In the genomic region with DNA sequence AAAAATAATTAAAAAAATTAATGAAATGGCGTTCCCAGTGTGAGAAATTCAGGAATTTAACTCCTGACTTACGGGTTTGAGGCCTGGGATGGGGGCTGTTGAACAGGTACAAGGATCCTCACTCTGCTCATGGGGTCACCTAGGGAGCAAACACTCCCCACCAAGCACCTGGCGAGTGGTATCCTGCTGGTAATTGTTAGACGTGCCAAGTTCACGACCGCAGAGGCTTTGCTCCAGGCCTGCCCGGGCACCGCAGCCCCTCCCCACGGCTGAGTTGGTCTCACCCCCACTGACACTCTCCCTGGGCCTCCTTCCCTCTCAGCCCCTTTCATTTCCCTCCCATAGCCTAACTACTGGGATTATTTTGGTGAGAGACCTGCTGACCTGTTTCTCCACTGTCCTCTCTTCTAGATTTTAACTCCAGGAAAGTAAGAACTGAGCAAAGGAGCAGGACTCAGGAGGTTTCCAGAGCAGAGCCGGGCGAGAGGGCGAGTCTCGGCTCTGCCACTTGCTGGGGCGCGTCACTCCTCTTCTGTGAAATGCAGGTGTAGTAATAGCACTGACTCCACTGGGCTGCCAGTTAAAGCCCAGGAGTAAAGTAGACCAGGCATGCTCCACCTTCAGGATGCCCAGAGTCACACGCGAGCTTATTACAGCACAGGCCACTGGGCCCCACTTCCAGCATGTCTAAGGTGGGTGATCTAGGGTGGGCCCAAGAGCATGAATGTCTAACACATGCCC, we compare ENCODE assay signal across 1 cellular context.
TF ChIP-seq lines count a peak whose summit lies in the region.

No MANE protein-coding gene starts in this region.

TF ChIP-seq in GM23338, 12 proteins besides CTCF, POLR2A, EP300 and RAD21:
- TF ChIP-seq EZH2 (IDR thresholded peaks at IDR 0.05; ENCODE audit: low read depth, unreplicated experiment) (no peak), ZNF331 (CRISPR knock-in tag; IDR thresholded peaks at IDR 0.05; ENCODE audit: low read depth) (no peak), NANOG (IDR thresholded peaks at IDR 0.05; ENCODE audit: borderline replicate concordance) (no peak), POLR2AphosphoS5 (IDR thresholded peaks at IDR 0.05; ENCODE audit: low read depth) (no peak), JUNB (IDR thresholded peaks at IDR 0.05; ENCODE audit: unreplicated experiment) (no peak), CREB1 (CRISPR knock-in tag; IDR thresholded peaks at IDR 0.05; ENCODE audit: low read depth) (no peak), EZH2phosphoT487 (IDR thresholded peaks at IDR 0.05; ENCODE audit: unreplicated experiment) (no peak), ZNF114 (CRISPR knock-in tag; IDR thresholded peaks at IDR 0.05) (no peak), STAT1 (IDR thresholded peaks at IDR 0.05; ENCODE audit: unreplicated experiment) (no peak)
- TF ChIP-seq, protein P1, sequence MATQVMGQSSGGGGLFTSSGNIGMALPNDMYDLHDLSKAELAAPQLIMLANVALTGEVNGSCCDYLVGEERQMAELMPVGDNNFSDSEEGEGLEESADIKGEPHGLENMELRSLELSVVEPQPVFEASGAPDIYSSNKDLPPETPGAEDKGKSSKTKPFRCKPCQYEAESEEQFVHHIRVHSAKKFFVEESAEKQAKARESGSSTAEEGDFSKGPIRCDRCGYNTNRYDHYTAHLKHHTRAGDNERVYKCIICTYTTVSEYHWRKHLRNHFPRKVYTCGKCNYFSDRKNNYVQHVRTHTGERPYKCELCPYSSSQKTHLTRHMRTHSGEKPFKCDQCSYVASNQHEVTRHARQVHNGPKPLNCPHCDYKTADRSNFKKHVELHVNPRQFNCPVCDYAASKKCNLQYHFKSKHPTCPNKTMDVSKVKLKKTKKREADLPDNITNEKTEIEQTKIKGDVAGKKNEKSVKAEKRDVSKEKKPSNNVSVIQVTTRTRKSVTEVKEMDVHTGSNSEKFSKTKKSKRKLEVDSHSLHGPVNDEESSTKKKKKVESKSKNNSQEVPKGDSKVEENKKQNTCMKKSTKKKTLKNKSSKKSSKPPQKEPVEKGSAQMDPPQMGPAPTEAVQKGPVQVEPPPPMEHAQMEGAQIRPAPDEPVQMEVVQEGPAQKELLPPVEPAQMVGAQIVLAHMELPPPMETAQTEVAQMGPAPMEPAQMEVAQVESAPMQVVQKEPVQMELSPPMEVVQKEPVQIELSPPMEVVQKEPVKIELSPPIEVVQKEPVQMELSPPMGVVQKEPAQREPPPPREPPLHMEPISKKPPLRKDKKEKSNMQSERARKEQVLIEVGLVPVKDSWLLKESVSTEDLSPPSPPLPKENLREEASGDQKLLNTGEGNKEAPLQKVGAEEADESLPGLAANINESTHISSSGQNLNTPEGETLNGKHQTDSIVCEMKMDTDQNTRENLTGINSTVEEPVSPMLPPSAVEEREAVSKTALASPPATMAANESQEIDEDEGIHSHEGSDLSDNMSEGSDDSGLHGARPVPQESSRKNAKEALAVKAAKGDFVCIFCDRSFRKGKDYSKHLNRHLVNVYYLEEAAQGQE (IDR thresholded peaks at IDR 0.05; ENCODE audit: unreplicated experiment), result no peak
- TF ChIP-seq, protein P2, sequence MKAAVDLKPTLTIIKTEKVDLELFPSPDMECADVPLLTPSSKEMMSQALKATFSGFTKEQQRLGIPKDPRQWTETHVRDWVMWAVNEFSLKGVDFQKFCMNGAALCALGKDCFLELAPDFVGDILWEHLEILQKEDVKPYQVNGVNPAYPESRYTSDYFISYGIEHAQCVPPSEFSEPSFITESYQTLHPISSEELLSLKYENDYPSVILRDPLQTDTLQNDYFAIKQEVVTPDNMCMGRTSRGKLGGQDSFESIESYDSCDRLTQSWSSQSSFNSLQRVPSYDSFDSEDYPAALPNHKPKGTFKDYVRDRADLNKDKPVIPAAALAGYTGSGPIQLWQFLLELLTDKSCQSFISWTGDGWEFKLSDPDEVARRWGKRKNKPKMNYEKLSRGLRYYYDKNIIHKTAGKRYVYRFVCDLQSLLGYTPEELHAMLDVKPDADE (IDR thresholded peaks at IDR 0.05), result no peak
- TF ChIP-seq, protein P3, sequence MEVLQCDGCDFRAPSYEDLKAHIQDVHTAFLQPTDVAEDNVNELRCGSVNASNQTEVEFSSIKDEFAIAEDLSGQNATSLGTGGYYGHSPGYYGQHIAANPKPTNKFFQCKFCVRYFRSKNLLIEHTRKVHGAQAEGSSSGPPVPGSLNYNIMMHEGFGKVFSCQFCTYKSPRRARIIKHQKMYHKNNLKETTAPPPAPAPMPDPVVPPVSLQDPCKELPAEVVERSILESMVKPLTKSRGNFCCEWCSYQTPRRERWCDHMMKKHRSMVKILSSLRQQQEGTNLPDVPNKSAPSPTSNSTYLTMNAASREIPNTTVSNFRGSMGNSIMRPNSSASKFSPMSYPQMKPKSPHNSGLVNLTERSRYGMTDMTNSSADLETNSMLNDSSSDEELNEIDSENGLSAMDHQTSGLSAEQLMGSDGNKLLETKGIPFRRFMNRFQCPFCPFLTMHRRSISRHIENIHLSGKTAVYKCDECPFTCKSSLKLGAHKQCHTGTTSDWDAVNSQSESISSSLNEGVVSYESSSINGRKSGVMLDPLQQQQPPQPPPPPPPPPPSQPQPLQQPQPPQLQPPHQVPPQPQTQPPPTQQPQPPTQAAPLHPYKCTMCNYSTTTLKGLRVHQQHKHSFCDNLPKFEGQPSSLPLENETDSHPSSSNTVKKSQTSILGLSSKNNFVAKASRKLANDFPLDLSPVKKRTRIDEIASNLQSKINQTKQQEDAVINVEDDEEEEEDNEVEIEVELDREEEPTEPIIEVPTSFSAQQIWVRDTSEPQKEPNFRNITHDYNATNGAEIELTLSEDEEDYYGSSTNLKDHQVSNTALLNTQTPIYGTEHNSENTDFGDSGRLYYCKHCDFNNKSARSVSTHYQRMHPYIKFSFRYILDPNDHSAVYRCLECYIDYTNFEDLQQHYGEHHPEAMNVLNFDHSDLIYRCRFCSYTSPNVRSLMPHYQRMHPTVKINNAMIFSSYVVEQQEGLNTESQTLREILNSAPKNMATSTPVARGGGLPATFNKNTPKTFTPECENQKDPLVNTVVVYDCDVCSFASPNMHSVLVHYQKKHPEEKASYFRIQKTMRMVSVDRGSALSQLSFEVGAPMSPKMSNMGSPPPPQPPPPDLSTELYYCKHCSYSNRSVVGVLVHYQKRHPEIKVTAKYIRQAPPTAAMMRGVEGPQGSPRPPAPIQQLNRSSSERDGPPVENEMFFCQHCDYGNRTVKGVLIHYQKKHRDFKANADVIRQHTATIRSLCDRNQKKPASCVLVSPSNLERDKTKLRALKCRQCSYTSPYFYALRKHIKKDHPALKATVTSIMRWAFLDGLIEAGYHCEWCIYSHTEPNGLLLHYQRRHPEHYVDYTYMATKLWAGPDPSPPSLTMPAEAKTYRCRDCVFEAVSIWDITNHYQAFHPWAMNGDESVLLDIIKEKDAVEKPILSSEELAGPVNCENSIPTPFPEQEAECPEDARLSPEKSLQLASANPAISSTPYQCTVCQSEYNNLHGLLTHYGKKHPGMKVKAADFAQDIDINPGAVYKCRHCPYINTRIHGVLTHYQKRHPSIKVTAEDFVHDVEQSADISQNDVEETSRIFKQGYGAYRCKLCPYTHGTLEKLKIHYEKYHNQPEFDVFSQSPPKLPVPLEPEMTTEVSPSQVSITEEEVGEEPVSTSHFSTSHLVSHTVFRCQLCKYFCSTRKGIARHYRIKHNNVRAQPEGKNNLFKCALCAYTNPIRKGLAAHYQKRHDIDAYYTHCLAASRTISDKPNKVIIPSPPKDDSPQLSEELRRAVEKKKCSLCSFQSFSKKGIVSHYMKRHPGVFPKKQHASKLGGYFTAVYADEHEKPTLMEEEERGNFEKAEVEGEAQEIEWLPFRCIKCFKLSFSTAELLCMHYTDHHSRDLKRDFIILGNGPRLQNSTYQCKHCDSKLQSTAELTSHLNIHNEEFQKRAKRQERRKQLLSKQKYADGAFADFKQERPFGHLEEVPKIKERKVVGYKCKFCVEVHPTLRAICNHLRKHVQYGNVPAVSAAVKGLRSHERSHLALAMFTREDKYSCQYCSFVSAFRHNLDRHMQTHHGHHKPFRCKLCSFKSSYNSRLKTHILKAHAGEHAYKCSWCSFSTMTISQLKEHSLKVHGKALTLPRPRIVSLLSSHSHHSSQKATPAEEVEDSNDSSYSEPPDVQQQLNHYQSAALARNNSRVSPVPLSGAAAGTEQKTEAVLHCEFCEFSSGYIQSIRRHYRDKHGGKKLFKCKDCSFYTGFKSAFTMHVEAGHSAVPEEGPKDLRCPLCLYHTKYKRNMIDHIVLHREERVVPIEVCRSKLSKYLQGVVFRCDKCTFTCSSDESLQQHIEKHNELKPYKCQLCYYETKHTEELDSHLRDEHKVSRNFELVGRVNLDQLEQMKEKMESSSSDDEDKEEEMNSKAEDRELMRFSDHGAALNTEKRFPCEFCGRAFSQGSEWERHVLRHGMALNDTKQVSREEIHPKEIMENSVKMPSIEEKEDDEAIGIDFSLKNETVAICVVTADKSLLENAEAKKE (CRISPR knock-in tag; IDR thresholded peaks at IDR 0.05), result no peak
